Comparison of ENCODE assay signal across 23 cellular contexts in genomic region chr4:166777760-166778159, GRCh38.
"Had no signal": no experiment of that assay in that cellular context is flagged by ENCODE, and none has a peak within 500 bp of the region (broad histone marks: within the 10 kb centered on the region; RNA-seq: fewer than 3 reads in every experiment).

No MANE protein-coding gene starts in this region.

- H3K27me3 ChIP-seq: dorsolateral prefrontal cortex, heart left ventricle, neural progenitor cell, pancreas, stomach, transverse colon had no signal

- H3K9me3 Mint-ChIP-seq: neural progenitor cell had no signal

- H3K36me3 ChIP-seq: heart left ventricle, neural progenitor cell, pancreas, stomach, thoracic aorta, transverse colon had no signal

- H3K4me1 ChIP-seq: heart left ventricle, neural progenitor cell, pancreas, stomach, transverse colon had no signal

- H3K9me3 ChIP-seq: pancreas, stomach, thoracic aorta, transverse colon had no signal

- H3K4me3 ChIP-seq: dorsolateral prefrontal cortex, heart left ventricle, lung, neural progenitor cell, pancreas, stomach, thoracic aorta, transverse colon had no signal

- H3K36me3 Mint-ChIP-seq: neural progenitor cell had no signal

- H3K27ac ChIP-seq: dorsolateral prefrontal cortex, heart left ventricle, neural progenitor cell, pancreas, stomach, thoracic aorta, transverse colon had no signal

- H3K27me3 Mint-ChIP-seq: natural killer cell treated with Interleukin-12 subunit alpha and Interleukin-12 subunit beta and Interleukin-15 and Interleukin-18, amount 100 ng/mL, for 72 hours; progenitor cell of endocrine pancreas had no signal

- H3K4me1 Mint-ChIP-seq: neural progenitor cell had no signal

- ATAC-seq: heart left ventricle; left colon; left ventricle myocardium superior; natural killer cell treated with Interleukin-12 subunit alpha and Interleukin-12 subunit beta and Interleukin-15 and Interleukin-18, amount 100 ng/mL, for 72 hours; pancreas; right cardiac atrium had no signal

- DNase-seq: dorsolateral prefrontal cortex; effector CD8-positive, alpha-beta T cell; foreskin melanocyte; heart left ventricle; hippocampal formation; left colon; left ventricle myocardium superior; mesenchymal stem cell; midbrain; nucleus accumbens; pancreas; right cardiac atrium; small intestine; stimulated activated CD4-positive, alpha-beta T cell treated with anti-CD3 and anti-CD28 coated beads, Interleukin-12 subunit alpha, Interleukin-12 subunit beta, amount 100 ng/mL, for 4 hours; stimulated activated naive CD4-positive, alpha-beta T cell; stomach; substantia nigra; transverse colon had no signal

- H3K4me3 Mint-ChIP-seq: natural killer cell treated with Interleukin-12 subunit alpha and Interleukin-12 subunit beta and Interleukin-15 and Interleukin-18, amount 100 ng/mL, for 72 hours; neural progenitor cell had no signal

- H3K27ac Mint-ChIP-seq: natural killer cell treated with Interleukin-12 subunit alpha and Interleukin-12 subunit beta and Interleukin-15 and Interleukin-18, amount 100 ng/mL, for 72 hours; neural progenitor cell; progenitor cell of endocrine pancreas had no signal
